ENCODE assay signal across 8 cellular contexts in the genomic region with DNA sequence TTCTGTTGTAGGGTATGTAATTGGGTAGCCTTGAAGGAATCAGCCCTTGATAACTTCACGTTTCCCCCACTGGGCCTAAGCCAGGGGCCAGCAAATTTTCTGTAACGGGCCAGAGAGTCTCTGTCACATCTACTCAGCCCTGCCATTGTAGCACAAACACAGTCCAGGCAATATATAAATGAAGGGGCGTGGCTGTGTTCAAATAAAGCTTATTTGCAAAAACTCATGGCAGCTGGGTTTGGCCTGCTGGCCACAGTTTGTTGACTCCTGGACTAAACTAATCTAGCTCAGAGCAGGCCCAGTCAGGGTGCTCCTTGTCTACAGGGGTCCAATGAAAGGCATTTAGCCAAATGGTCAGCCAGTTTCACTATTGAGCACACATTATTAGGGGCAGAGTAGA.
DNase-seq lines count a peak whose midpoint lies in the region; ATAC-seq and TF ChIP-seq lines count a peak whose summit lies in the region.

No MANE protein-coding gene starts in this region.

- H3K36me3 ChIP-seq in stomach, result no peaks in the 10 kb centered on the region
- no peaks in the 10 kb centered on the region for H3K36me3 ChIP-seq in tibial artery

- CTCF ChIA-PET in activated naive CD4-positive, alpha-beta T cell treated with anti-CD3 and anti-CD28 coated beads for 36 hours (lab: Charles Lee), result interaction anchor here (0.6 to 0.7 kb wide), 2 partner anchors 68 to 360 kb away, joined by 3 to 4 read pairs; no protein-coding TSS in a partner anchor

- WGBS in stomach, 5 donors, result 27 to 58% (median 33%) methylated on average over 3 of the region's 3 CpGs

- H3K9me3 ChIP-seq in stomach, result no peaks in the 10 kb centered on the region
- no peaks in the 10 kb centered on the region for H3K9me3 ChIP-seq in tibial artery

- H3K27me3 Mint-ChIP-seq in activated naive CD4-positive, alpha-beta T cell treated with anti-CD3 and anti-CD28 coated beads for 36 hours (ENCODE audit: low read depth), result no peaks in the 10 kb centered on the region
- no peaks in the 10 kb centered on the region for H3K27me3 Mint-ChIP-seq in effector memory CD8-positive, alpha-beta T cell

- ATAC-seq in effector memory CD8-positive, alpha-beta T cell (replicated peaks), result no peak
- ATAC-seq in HG03139 (IDR thresholded peaks at IDR 0.05; ENCODE audit: unreplicated experiment) (no peak), GM21360 (IDR thresholded peaks at IDR 0.05; ENCODE audit: unreplicated experiment) (no peak)

- H3K4me3 ChIP-seq in stomach, result no peak overlapping the region
- H3K4me3 ChIP-seq in tibial artery, result no peak overlapping the region

- peaks cover 95% of the 10 kb centered on the region for H3K4me1 Mint-ChIP-seq in activated naive CD4-positive, alpha-beta T cell treated with anti-CD3 and anti-CD28 coated beads for 36 hours (ENCODE audit: low read depth)
- H3K4me1 Mint-ChIP-seq in effector memory CD8-positive, alpha-beta T cell (ENCODE audit: low read depth in 2 of 2), result peaks cover 83 to 88% of the 10 kb centered on the region in 2 donors

- H3K9me3 Mint-ChIP-seq in activated naive CD4-positive, alpha-beta T cell treated with anti-CD3 and anti-CD28 coated beads for 36 hours, result no peaks in the 10 kb centered on the region
- no peaks in the 10 kb centered on the region for H3K9me3 Mint-ChIP-seq in effector memory CD8-positive, alpha-beta T cell

- intact Hi-C loops in activated naive CD4-positive, alpha-beta T cell treated with anti-CD3 and anti-CD28 coated beads for 36 hours (cut with micrococcal nuclease), result loop anchor here (5.0 kb wide), 2 partner anchors 734 to 1001 kb away; no protein-coding TSS in a partner anchor
- intact Hi-C loops in stomach (cut with DNase I; ENCODE audit: low total_unique reads), result loop anchor here (5.0 kb wide), 1 partner anchor 64 kb away; no protein-coding TSS in a partner anchor
- intact Hi-C loops in tibial artery (cut with DNase I; ENCODE audit: low total_unique reads), result no loop called here

- H3K27me3 ChIP-seq in stomach, result no peaks in the 10 kb centered on the region
- no peaks in the 10 kb centered on the region for H3K27me3 ChIP-seq in tibial artery

- peaks cover 34 to 53% (median 44%) of the 10 kb centered on the region in 4 donors for H3K4me1 ChIP-seq in stomach
- H3K4me1 ChIP-seq in tibial artery, result peaks cover 0 to 17% (median 13%) of the 10 kb centered on the region in 4 donors

- DNase-seq in activated naive CD4-positive, alpha-beta T cell treated with anti-CD3 and anti-CD28 coated beads for 36 hours, result no peak
- DNase-seq in activated naive CD4-positive, alpha-beta T cell (lab: John Stamatoyannopoulos, UW), result no peak
- DNase-seq in NCI-H82 (lab: John Stamatoyannopoulos, UW) (peak; percentile 80), stomach (peak; percentile 43), tibial artery (no peak)
- DNase-seq in effector memory CD8-positive, alpha-beta T cell, result no peak

- TF ChIP-seq POLR2A in stomach (IDR thresholded peaks at IDR 0.05), result no peak

- no peak for TF ChIP-seq EP300 in stomach (IDR thresholded peaks at IDR 0.05)

- TF ChIP-seq CTCF in stomach (IDR thresholded peaks at IDR 0.05), result no peak
- TF ChIP-seq CTCF in tibial artery (IDR thresholded peaks at IDR 0.05), result no peak

- peaks cover 2% of the 10 kb centered on the region for H3K36me3 Mint-ChIP-seq in activated naive CD4-positive, alpha-beta T cell treated with anti-CD3 and anti-CD28 coated beads for 36 hours (ENCODE audit: low read depth)
- H3K36me3 Mint-ChIP-seq in effector memory CD8-positive, alpha-beta T cell (ENCODE audit: insufficient read depth), result peaks cover 26% of the 10 kb centered on the region

- H3K27ac Mint-ChIP-seq in activated naive CD4-positive, alpha-beta T cell treated with anti-CD3 and anti-CD28 coated beads for 36 hours, result peak overlapping the region; percentile 94
- peak overlapping the region; percentile 94 for H3K27ac Mint-ChIP-seq in effector memory CD8-positive, alpha-beta T cell

- H3K27ac ChIP-seq in stomach (peak overlapping the region; percentile 9 to 75 (median 66)), tibial artery (no peak overlapping the region)

- peak overlapping the region; percentile 40 for H3K4me3 Mint-ChIP-seq in activated naive CD4-positive, alpha-beta T cell treated with anti-CD3 and anti-CD28 coated beads for 36 hours
- peak overlapping the region; percentile 71 to 73 for H3K4me3 Mint-ChIP-seq in effector memory CD8-positive, alpha-beta T cell

Comparison
In these comparisons a context has a peak if more than half of its experiments do, and no peak if none do; other contexts are left out.
1. DNase-seq: peak in NCI-H82 (single experiment) and stomach (single experiment); none in activated naive CD4-positive, alpha-beta T cell treated with anti-CD3 and anti-CD28 coated beads for 36 hours (single experiment), activated naive CD4-positive, alpha-beta T cell (0 of 4), effector memory CD8-positive, alpha-beta T cell (0 of 3) and tibial artery (0 of 2).
2. H3K27ac ChIP-seq: peak in stomach (5 of 5); none in tibial artery (0 of 2).